ENCODE assay signal across 8 cellular contexts in the genomic region with DNA sequence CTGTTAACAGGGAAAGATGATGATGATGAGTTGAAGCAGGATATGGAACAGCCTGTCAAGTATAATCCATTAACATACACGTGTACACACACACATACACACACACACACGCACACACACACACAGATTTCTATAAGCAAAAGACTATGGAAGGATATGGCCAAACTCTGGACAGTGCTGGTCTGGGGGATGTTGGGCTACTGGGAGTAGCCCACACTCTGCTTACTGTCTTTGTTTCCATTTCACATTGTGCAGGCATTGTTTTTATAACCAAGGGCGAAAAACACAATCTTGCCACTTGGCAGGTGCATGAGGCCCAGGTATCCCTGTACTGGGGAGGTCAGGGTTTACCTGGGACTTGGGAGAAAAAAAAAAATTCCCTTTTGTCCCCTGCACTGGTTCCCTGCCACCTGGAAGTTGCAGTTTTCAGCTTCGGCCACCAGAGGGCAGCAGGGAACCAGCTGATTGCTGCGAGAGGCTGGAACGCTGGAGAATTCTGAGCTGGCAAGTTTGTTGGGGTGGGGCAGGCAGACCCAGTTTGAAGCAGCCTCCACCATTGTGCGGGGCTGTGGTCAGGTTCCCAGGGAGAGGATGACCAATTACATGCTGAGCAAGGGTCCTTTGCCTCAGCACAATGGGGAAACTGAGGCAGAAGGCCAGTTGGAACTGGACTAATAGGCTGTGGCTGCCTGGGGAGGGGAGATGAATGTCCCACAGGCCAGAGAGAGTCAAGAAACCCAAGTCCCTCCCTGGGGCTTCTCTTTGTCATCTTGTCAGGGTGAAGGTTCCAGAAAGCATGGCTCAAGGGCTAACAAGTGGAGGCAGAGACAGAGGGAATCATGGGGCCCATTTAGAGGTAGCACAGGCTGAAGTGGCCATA. TPM values are rescaled to one million over a fixed set of nuclear protein-coding genes. Genes with fewer than 3 reads are reported as not detected.
DNase-seq lines count a peak whose midpoint lies in the region; ATAC-seq lines count a peak whose summit lies in the region.

No MANE protein-coding gene starts in this region.

- H3K4me3 ChIP-seq in effector memory CD4-positive, alpha-beta T cell (ENCODE audit: insufficient read depth, low read depth, low read length, poor library complexity, severe bottlenecking) = no peak overlapping the region
- no peak overlapping the region for H3K4me3 ChIP-seq in mesenchymal stem cell (ENCODE audit: insufficient read depth in 1 of 2, low read depth in 1 of 2, low read length in 2 of 2)

- H4K91ac ChIP-seq in mesenchymal stem cell (ENCODE audit: low read length) = peak overlapping the region; percentile 97

- H3K4me3 Mint-ChIP-seq in activated CD8-positive, alpha-beta T cell treated with anti-CD3 and anti-CD28 coated beads, Interleukin-2, amount 10 ng/mL, durations not matched to agents 7 days and 5 days = no peak overlapping the region

- POLR2A ChIA-PET in activated CD8-positive, alpha-beta T cell treated with anti-CD3 and anti-CD28 coated beads, Interleukin-2, amount 10 ng/mL, durations not matched to agents 7 days and 5 days (lab: Charles Lee) = no interaction called here

- H3K27me3 ChIP-seq in effector memory CD4-positive, alpha-beta T cell (replicated peaks; ENCODE audit: control insufficient read depth, insufficient read depth, low read length, poor library complexity, severe bottlenecking) = no peaks in the 10 kb centered on the region
- no peaks in the 10 kb centered on the region for H3K27me3 ChIP-seq in mesenchymal stem cell (ENCODE audit: control insufficient read depth in 1 of 2, insufficient read depth in 1 of 2, low read length in 2 of 2)

- H3K23ac ChIP-seq in mesenchymal stem cell (ENCODE audit: low read length in 2 of 2) = no peak overlapping the region

- H3K4me2 ChIP-seq in mesenchymal stem cell (ENCODE audit: low read length, poor library complexity, severe bottlenecking) = no peak overlapping the region

- peak overlapping the region; percentile 65 for H2AFZ ChIP-seq in mesenchymal stem cell (ENCODE audit: low read depth, low read length)

- H3K9me3 Mint-ChIP-seq in activated CD8-positive, alpha-beta T cell treated with anti-CD3 and anti-CD28 coated beads, Interleukin-2, amount 10 ng/mL, durations not matched to agents 7 days and 5 days (ENCODE audit: insufficient read depth) = no peaks in the 10 kb centered on the region

- H3K36me3 ChIP-seq in effector memory CD4-positive, alpha-beta T cell (ENCODE audit: control insufficient read depth, insufficient read depth, low read length) = no peaks in the 10 kb centered on the region
- H3K36me3 ChIP-seq in mesenchymal stem cell (ENCODE audit: control insufficient read depth in 1 of 2, insufficient read depth in 2 of 2, low read depth in 1 of 2, low read length in 2 of 2) = peaks cover 0 to 5% of the 10 kb centered on the region in 2 experiments

- H3K4me1 ChIP-seq in effector memory CD4-positive, alpha-beta T cell (ENCODE audit: control insufficient read depth, insufficient read depth, low read length, poor library complexity, severe bottlenecking) = no peaks in the 10 kb centered on the region
- H3K4me1 ChIP-seq in mesenchymal stem cell (ENCODE audit: control insufficient read depth, insufficient read depth, low read depth, low read length) = peaks cover 22% of the 10 kb centered on the region

- no peak overlapping the region for H3K27ac Mint-ChIP-seq in activated CD8-positive, alpha-beta T cell treated with anti-CD3 and anti-CD28 coated beads, Interleukin-2, amount 10 ng/mL, durations not matched to agents 7 days and 5 days

- peaks cover 11% of the 10 kb centered on the region for H3K27me3 Mint-ChIP-seq in activated CD8-positive, alpha-beta T cell treated with anti-CD3 and anti-CD28 coated beads, Interleukin-2, amount 10 ng/mL, durations not matched to agents 7 days and 5 days (ENCODE audit: low read depth)

- H3K4ac ChIP-seq in mesenchymal stem cell (ENCODE audit: low read depth in 1 of 2, low read length in 2 of 2) = peak overlapping the region; percentile 55 to 71

- peak; percentile 14 for DNase-seq in COR-L47 (lab: John Stamatoyannopoulos, UW)
- DNase-seq in HCEC 1CT = peak; percentile 54
- peak; percentile 4 to 66 for DNase-seq in NCI-H526 (lab: John Stamatoyannopoulos, UW)
- DNase-seq in activated CD8-positive, alpha-beta T cell treated with anti-CD3 and anti-CD28 coated beads, Interleukin-2, amount 10 ng/mL, durations not matched to agents 7 days and 5 days = peak; percentile 80
- DNase-seq in effector memory CD4-positive, alpha-beta T cell = peak; percentile 33 to 64 (median 52)
- peak; percentile 68 for DNase-seq in mesenchymal stem cell
- DNase-seq in stimulated activated CD8-positive, alpha-beta memory T cell treated with anti-CD3 and anti-CD28 coated beads, Interleukin-15, amount 100 ng/mL, for 4 hours (ENCODE audit: low read depth in 2 of 2) = peak; percentile 36 to 57

- no peaks in the 10 kb centered on the region for H3K36me3 Mint-ChIP-seq in activated CD8-positive, alpha-beta T cell treated with anti-CD3 and anti-CD28 coated beads, Interleukin-2, amount 10 ng/mL, durations not matched to agents 7 days and 5 days (ENCODE audit: low read depth)

- H2BK15ac ChIP-seq in mesenchymal stem cell (ENCODE audit: low read depth, poor library complexity, severe bottlenecking) = peak overlapping the region; percentile 95

- H2AK5ac ChIP-seq in mesenchymal stem cell (ENCODE audit: low read length, severe bottlenecking) = peak overlapping the region; percentile 42

- no peaks in the 10 kb centered on the region for H3K79me1 ChIP-seq in mesenchymal stem cell (replicated peaks; ENCODE audit: low read length, poor library complexity, severe bottlenecking)

- peak overlapping the region; percentile 97 for H2BK120ac ChIP-seq in mesenchymal stem cell (ENCODE audit: low read depth, low read length)

- CTCF ChIA-PET in activated CD8-positive, alpha-beta T cell treated with anti-CD3 and anti-CD28 coated beads, Interleukin-2, amount 10 ng/mL, durations not matched to agents 7 days and 5 days (lab: Charles Lee) = interaction anchor here (0.6 to 3.7 kb wide), 41 partner anchors 9 to 870 kb away, joined by 3 to 61 read pairs (median 5); partner anchors contain the start of genes PPIF and ZCCHC24

- H3K27ac ChIP-seq in effector memory CD4-positive, alpha-beta T cell (ENCODE audit: insufficient read depth, low read length, poor library complexity, severe bottlenecking) = no peak overlapping the region
- no peak overlapping the region for H3K27ac ChIP-seq in mesenchymal stem cell (ENCODE audit: low read length, poor library complexity, severe bottlenecking)

- peak overlapping the region; percentile 76 to 88 for H3K18ac ChIP-seq in mesenchymal stem cell (ENCODE audit: low read depth in 1 of 2, low read length in 2 of 2)

- peaks cover 4% of the 10 kb centered on the region for H3K4me1 Mint-ChIP-seq in activated CD8-positive, alpha-beta T cell treated with anti-CD3 and anti-CD28 coated beads, Interleukin-2, amount 10 ng/mL, durations not matched to agents 7 days and 5 days (ENCODE audit: low read depth)

- WGBS in mesenchymal stem cell = 0% methylated on average over 7 of the region's 7 CpGs

- H2BK12ac ChIP-seq in mesenchymal stem cell (ENCODE audit: low read length in 2 of 2) = peak overlapping the region; percentile 92 to 98

- H2BK5ac ChIP-seq in mesenchymal stem cell (ENCODE audit: low read depth, low read length, poor library complexity, severe bottlenecking) = no peak overlapping the region

- H3K9ac ChIP-seq in mesenchymal stem cell (ENCODE audit: low read length) = peak overlapping the region; percentile 40

- H4K8ac ChIP-seq in mesenchymal stem cell (ENCODE audit: low read length) = peak overlapping the region; percentile 99

- no peak overlapping the region for H3K14ac ChIP-seq in mesenchymal stem cell (ENCODE audit: low read length in 2 of 2)

- peak; percentile 78 for ATAC-seq in activated CD8-positive, alpha-beta T cell treated with anti-CD3 and anti-CD28 coated beads, Interleukin-2, amount 10 ng/mL, durations not matched to agents 7 days and 5 days
- ATAC-seq in GM21360 (IDR thresholded peaks at IDR 0.05; ENCODE audit: unreplicated experiment) = no peak

- H3K9me3 ChIP-seq in effector memory CD4-positive, alpha-beta T cell (ENCODE audit: control insufficient read depth, low read length) = no peaks in the 10 kb centered on the region
- peaks cover 10% of the 10 kb centered on the region for H3K9me3 ChIP-seq in mesenchymal stem cell (ENCODE audit: control insufficient read depth, low read length)

RNA-seq across cellular contexts. Expression of gene PPIF, which starts 27.3 kb away (rescaled TPM):
- 10 to 100 TPM; 74.7 to 77.7 TPM for total RNA-seq in activated CD8-positive, alpha-beta T cell treated with anti-CD3 and anti-CD28 coated beads, Interleukin-2, amount 10 ng/mL, durations not matched to agents 7 days and 5 days
- 49.4 TPM for polyA plus RNA-seq in mesenchymal stem cell (2013, experiment 1 of 2)
- polyA plus RNA-seq in mesenchymal stem cell (2013, experiment 2 of 2) = 50.7 TPM

Comparison
In these comparisons a context has a peak if more than half of its experiments do, and no peak if none do; other contexts are left out.
1. DNase-seq: peak in every context shown above with its lines; median percentile 80 in activated CD8-positive, alpha-beta T cell treated with anti-CD3 and anti-CD28 coated beads, Interleukin-2, amount 10 ng/mL, durations not matched to agents 7 days and 5 days; 68 in mesenchymal stem cell; 54 in HCEC 1CT; 52 in effector memory CD4-positive, alpha-beta T cell; 46 in stimulated activated CD8-positive, alpha-beta memory T cell treated with anti-CD3 and anti-CD28 coated beads, Interleukin-15, amount 100 ng/mL, for 4 hours; 35 in NCI-H526; 14 in COR-L47.